1 cellular context compared by ENCODE assay signal in the genomic region with DNA sequence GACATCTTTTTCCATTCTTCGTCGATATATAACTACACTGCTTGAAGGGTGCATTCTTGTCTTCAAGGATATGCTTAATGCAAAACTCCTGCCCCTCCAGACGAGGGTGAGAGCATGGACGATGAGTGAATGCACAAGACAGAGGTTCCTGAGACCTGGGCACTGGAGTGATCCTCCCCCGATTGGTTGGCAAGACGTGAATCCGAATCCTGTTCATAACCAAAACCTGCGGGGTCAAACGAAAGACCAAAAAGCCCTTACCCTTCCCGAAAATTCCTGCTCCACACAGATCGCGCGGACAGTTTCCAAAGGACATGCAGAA.
TF ChIP-seq lines count a peak whose summit lies in the region.

No MANE protein-coding gene starts in this region.

TF ChIP-seq in IMR-90, 13 proteins besides CTCF, POLR2A, EP300 and RAD21 (continued from another document):
- TF ChIP-seq BHLHE40 (IDR thresholded peaks at IDR 0.05; ENCODE audit: low read depth, low read length) (no peak), FOS (IDR thresholded peaks at IDR 0.05; ENCODE audit: low read depth, low read length) (no peak), NFE2L2 (IDR thresholded peaks at IDR 0.05; ENCODE audit: low read depth, low read length) (no peak)
